In genomic region chr3:114299925-114300624, GRCh38 we compare ENCODE assay signal across 15 cellular contexts. TPM values are rescaled to one million over a fixed set of nuclear protein-coding genes. Genes with fewer than 3 reads are reported as not detected.
DNase-seq lines count a peak whose midpoint lies in the region; ATAC-seq, FAIRE-seq and TF ChIP-seq lines count a peak whose summit lies in the region.
"Had no signal": no experiment of that assay in that cellular context is flagged by ENCODE, and none has a peak within 500 bp of the region (broad histone marks: within the 10 kb centered on the region; RNA-seq: fewer than 3 reads in every experiment).

No MANE protein-coding gene starts in this region.

- DNase-seq in HepG2 (ENCODE audit: low spot score) (no peak), right lobe of liver (no peak), T-cell (no peak), chondrocyte (ENCODE audit: low spot score) (no peak), NOMO-1 (lab: John Stamatoyannopoulos, UW; ENCODE audit: unreplicated experiment in 2 of 2) (no peak), midbrain (lab: John Stamatoyannopoulos, UW) (no peak), caudate nucleus (lab: John Stamatoyannopoulos, UW) (no peak)
- DNase-seq: heart right ventricle, NCI-H345, retina had no signal

- TF ChIP-seq RAD21 in HepG2 (CRISPR knock-in tag; IDR thresholded peaks at IDR 0.05): no peak

- H3K27ac ChIP-seq in HepG2 (ENCODE audit: extremely low read length, insufficient read depth, low read length) (no peak overlapping the region), right lobe of liver (no peak overlapping the region), caudate nucleus (ENCODE audit: low read depth, low read length) (no peak overlapping the region)
- H3K27ac ChIP-seq: heart right ventricle had no signal

- intact Hi-C loops in HepG2 (cut with micrococcal nuclease; ENCODE audit: unreplicated experiment): loop anchor here (2.0 kb wide), 1 partner anchor 147 kb away; no protein-coding TSS in a partner anchor
- intact Hi-C loops in right lobe of liver (cut with DNase I): no loop called here

- H2AFZ ChIP-seq in HepG2 (ENCODE audit: low read length): no peak overlapping the region

- H3K79me2 ChIP-seq in HepG2 (ENCODE audit: insufficient read depth, low read length): no peaks in the 10 kb centered on the region

- H3K9ac ChIP-seq in HepG2 (ENCODE audit: insufficient read depth, low read depth, low read length): no peak overlapping the region

- POLR2A ChIA-PET in HepG2 (lab: Yijun Ruan, JAX): no interaction called here
- POLR2A ChIA-PET in T-cell (lab: Charles Lee): no interaction called here

- no peak for FAIRE-seq in HepG2 (lab: Jason Lieb, UNC)
- FAIRE-seq: HTR-8/SVneo, islet of Langerhans had no signal

- H3K4me3 Mint-ChIP-seq in T-cell: peak overlapping the region; percentile 40 to 72 (median 51)
- H3K4me3 Mint-ChIP-seq in chondrocyte (ENCODE audit: unreplicated experiment): no peak overlapping the region
- H3K4me3 Mint-ChIP-seq: T-helper 1 cell treated with Interleukin-12 subunit alpha and Interleukin-12 subunit beta and Interleukin-4 antibody, amounts not matched to agents 30 μg/mL and 1 μg/mL, for 36 hours had no signal

- H3K4me3 ChIP-seq in HepG2 (replicated peaks in 1 of 3; ENCODE audit: insufficient read depth in 1 of 3, low read depth in 2 of 3, low read length in 3 of 3): no peak overlapping the region
- H3K4me3 ChIP-seq in right lobe of liver: no peak overlapping the region
- H3K4me3 ChIP-seq: heart right ventricle had no signal

- H3K4me2 ChIP-seq in HepG2 (ENCODE audit: low read depth, low read length): peak overlapping the region; percentile 52; the same call in 1 of the 2 replicates

- H3K4me1 Mint-ChIP-seq in T-cell (peaks cover 19 to 54% (median 25%) of the 10 kb centered on the region in 3 donors), chondrocyte (ENCODE audit: low read depth) (no peaks in the 10 kb centered on the region)

- H3K27me3 ChIP-seq in HepG2 (ENCODE audit: control insufficient read depth in 1 of 2, insufficient read depth in 2 of 2, low read length in 2 of 2): no peaks in the 10 kb centered on the region; a peak in 1 of 5 replicates
- no peaks in the 10 kb centered on the region for H3K27me3 ChIP-seq in right lobe of liver
- H3K27me3 ChIP-seq: heart right ventricle had no signal

- H3K27ac Mint-ChIP-seq in T-cell: peak overlapping the region; percentile 52 to 74
- no peak overlapping the region for H3K27ac Mint-ChIP-seq in chondrocyte (ENCODE audit: unreplicated experiment)
- H3K27ac Mint-ChIP-seq: T-helper 1 cell treated with Interleukin-12 subunit alpha and Interleukin-12 subunit beta and Interleukin-4 antibody, amounts not matched to agents 30 μg/mL and 1 μg/mL, for 36 hours had no signal

- TF ChIP-seq CTCF in HepG2 (CRISPR knock-in tag; IDR thresholded peaks at IDR 0.05): no peak
- no peak for TF ChIP-seq CTCF in right lobe of liver (IDR thresholded peaks at IDR 0.05)
- TF ChIP-seq CTCF in chondrocyte (IDR thresholded peaks at IDR 0.05): no peak

- H3K9me3 Mint-ChIP-seq in T-cell (no peaks in the 10 kb centered on the region), chondrocyte (ENCODE audit: low read depth) (no peaks in the 10 kb centered on the region)
- H3K9me3 Mint-ChIP-seq: T-helper 1 cell treated with Interleukin-12 subunit alpha and Interleukin-12 subunit beta and Interleukin-4 antibody, amounts not matched to agents 30 μg/mL and 1 μg/mL, for 36 hours had no signal

- no peaks in the 10 kb centered on the region for H3K9me3 ChIP-seq in HepG2 (ENCODE audit: low read length)
- H3K9me3 ChIP-seq in right lobe of liver: no peaks in the 10 kb centered on the region
- H3K9me3 ChIP-seq: heart right ventricle had no signal

- H3K36me3 Mint-ChIP-seq in T-cell (peaks cover 20% of the 10 kb centered on the region), chondrocyte (ENCODE audit: low read depth) (no peaks in the 10 kb centered on the region)

- TF ChIP-seq EP300 in HepG2 (IDR thresholded peaks at IDR 0.05; ENCODE audit: low read depth in 2 of 2, low read length in 2 of 2): no peak
- no peak for TF ChIP-seq EP300 in HepG2 (CRISPR knock-in tag; IDR thresholded peaks at IDR 0.05; ENCODE audit: borderline replicate concordance)

- ATAC-seq in HepG2 (no peak), right lobe of liver (no peak), GM21723 (IDR thresholded peaks at IDR 0.05; ENCODE audit: unreplicated experiment) (peak; percentile 53), T-cell (replicated peaks in 1 of 4) (peak in 1 of 4 experiments; percentile 25)
- ATAC-seq: Right ventricle myocardium inferior had no signal

- 12% methylated on average over 5 of the region's 5 CpGs for WGBS in HepG2 (ENCODE audit: low lambda C conversion rate)
- 87% methylated on average over 5 of the region's 5 CpGs for WGBS in right lobe of liver (ENCODE audit: insufficient coverage, low coverage, low lambda C conversion rate, missing lambda C conversion rate)

- no TSS peak for BruUV-seq in HepG2 (replicated peaks; lab: Mats Ljungman, UMichigan)

- no peaks in the 10 kb centered on the region for H3K4me1 ChIP-seq in HepG2 (ENCODE audit: insufficient read depth, low read length)
- H3K4me1 ChIP-seq in right lobe of liver: no peaks in the 10 kb centered on the region
- H3K4me1 ChIP-seq: heart right ventricle had no signal

- no peaks in the 10 kb centered on the region for H3K36me3 ChIP-seq in HepG2 (replicated peaks in 1 of 2; ENCODE audit: control insufficient read depth in 1 of 2, insufficient read depth in 2 of 2, low read length in 2 of 2)
- no peaks in the 10 kb centered on the region for H3K36me3 ChIP-seq in right lobe of liver
- H3K36me3 ChIP-seq: heart right ventricle had no signal

- H3K27me3 Mint-ChIP-seq in T-cell (no peaks in the 10 kb centered on the region), chondrocyte (ENCODE audit: low read depth) (peaks cover 25% of the 10 kb centered on the region)

- in situ Hi-C loops in HepG2 (cut with HindIII; ENCODE audit: extremely low pct_ligation_motif_present, low pct_unique_long_range_greater_than_20kb): loop anchor here (10.0 kb wide), 1 partner anchor 145 kb away; no protein-coding TSS in a partner anchor

- H4K20me1 ChIP-seq in HepG2 (ENCODE audit: insufficient read depth, low read length): no peaks in the 10 kb centered on the region

- CTCF ChIA-PET in HepG2 (lab: Yijun Ruan, JAX; ENCODE audit: low intra/inter-chr PET ratio, low total read pairs): no interaction called here
- CTCF ChIA-PET in T-cell (lab: Charles Lee): interaction anchor here (0.6 to 2.6 kb wide), 12 partner anchors 9 to 1455 kb away, joined by 3 to 10 read pairs (median 3); no protein-coding TSS in a partner anchor

- TF ChIP-seq POLR2A in HepG2 (IDR thresholded peaks at IDR 0.05; ENCODE audit: insufficient read depth in 1 of 2, low read depth in 2 of 2, low read length in 2 of 2) (no peak), right lobe of liver (IDR thresholded peaks at IDR 0.05) (no peak)

TF ChIP-seq in HepG2, 621 proteins besides CTCF, POLR2A, EP300 and RAD21 (continues in another document):
- TF ChIP-seq ZNF143 (CRISPR knock-in tag; IDR thresholded peaks at IDR 0.05): no peak
- no peak for TF ChIP-seq JUN (CRISPR knock-in tag; IDR thresholded peaks at IDR 0.05)
- TF ChIP-seq POLR2AphosphoS5 (IDR thresholded peaks at IDR 0.05; ENCODE audit: low read depth, low read length): no peak
- no peak for TF ChIP-seq RFX1 (IDR thresholded peaks at IDR 0.05)
- TF ChIP-seq CEBPB (IDR thresholded peaks at IDR 0.05; ENCODE audit: borderline replicate concordance, low read depth, low read length): no peak
- TF ChIP-seq ZNF572 (CRISPR knock-in tag; IDR thresholded peaks at IDR 0.05): no peak
- no peak for TF ChIP-seq KAT2B (IDR thresholded peaks at IDR 0.05; ENCODE audit: borderline replicate concordance, low read depth, low read length)
- TF ChIP-seq ZBTB37 (CRISPR knock-in tag; IDR thresholded peaks at IDR 0.05): no peak
- TF ChIP-seq FOXK1 (CRISPR knock-in tag; IDR thresholded peaks at IDR 0.05; ENCODE audit: borderline replicate concordance, low read depth): no peak
- TF ChIP-seq RFXAP (CRISPR knock-in tag; IDR thresholded peaks at IDR 0.05; ENCODE audit: borderline replicate concordance): no peak

RNA-seq across cellular contexts. Expression of gene TIGIT, which starts 6.2 kb away (rescaled TPM):
- total RNA-seq in HepG2 (2016; rRNA removed; fragmentation: Illumina TruSeq; extraction: Trizol) (not detected in 2 replicates), right lobe of liver (1 to 10 TPM in 1 of 6 experiments, under 1 TPM in 5; 0.09 to 1.2 (median 0.30) TPM), T-cell (10 to 100 TPM; 21.2 to 48.1 (median 39.9) TPM), chondrocyte (not detected in 3 replicates)
- total RNA-seq in HepG2 (2016; cell fraction: cytosol; rRNA removed; fragmentation: Illumina TruSeq; extraction: Trizol; ENCODE audit: low read depth): not detected in 2 replicates
- total RNA-seq in HepG2 (2016; cell fraction: insoluble cytoplasmic fraction; rRNA removed; fragmentation: Illumina TruSeq; extraction: Trizol): not detected in 2 replicates
- total RNA-seq in HepG2 (2016; cell fraction: membrane; rRNA removed; fragmentation: Illumina TruSeq; extraction: Trizol): not detected in 2 replicates
- total RNA-seq in HepG2 (2016; cell fraction: nucleus; rRNA removed; fragmentation: Illumina TruSeq; extraction: Trizol): not detected in 2 replicates
- not detected in 2 replicates for polyA plus RNA-seq in HepG2 (2011; rRNA removed)
- not detected in 2 replicates for polyA plus RNA-seq in HepG2 (2011; cell fraction: cytosol; rRNA removed)
- polyA plus RNA-seq in HepG2 (2011; cell fraction: nucleus; rRNA removed): not detected in 2 replicates
- polyA plus RNA-seq in HepG2 (2012): not detected in 2 replicates
- not detected in 2 replicates for polyA plus RNA-seq in HepG2 (2016; cell fraction: cytosol; fragmentation: Illumina TruSeq; extraction: Trizol; ENCODE audit: low read depth)
- polyA plus RNA-seq in HepG2 (2016; cell fraction: insoluble cytoplasmic fraction; fragmentation: Illumina TruSeq; extraction: Trizol; ENCODE audit: low read depth): not detected in 2 replicates
- not detected in 2 replicates for polyA plus RNA-seq in HepG2 (2016; cell fraction: membrane; fragmentation: Illumina TruSeq; extraction: Trizol; ENCODE audit: low read depth)
- polyA plus RNA-seq in HepG2 (2016; cell fraction: nucleus; fragmentation: Illumina TruSeq; extraction: Trizol; ENCODE audit: insufficient read depth, low read depth): not detected in 2 replicates
- 0.05 TPM in 1 of 2 replicates, not detected in the other for polyA minus RNA-seq in HepG2 (2011; rRNA and poly(A)+ RNA removed; ENCODE audit: low replicate concordance)
- polyA minus RNA-seq in HepG2 (2011; cell fraction: cytosol; rRNA and poly(A)+ RNA removed): not detected in 2 replicates
- not detected in 2 replicates for polyA minus RNA-seq in HepG2 (2011; cell fraction: nucleus; rRNA and poly(A)+ RNA removed)
- total RNA-seq: Right ventricle myocardium inferior had no signal

Comparison
In these comparisons a context has a peak if more than half of its experiments do, and no peak if none do; other contexts are left out.
1. RNA of gene TIGIT, which starts 6.2 kb away (total RNA-seq): 21.2 to 48.1 TPM in T-cell; 0.09 to 1.2 TPM in right lobe of liver, not detected in chondrocyte and not detected in HepG2; every median in the first group is over 10 times any median in the second.